27 cellular contexts compared by ENCODE assay signal in genomic region chr5:4480528-4481404, GRCh38.
DNase-seq lines count a peak whose midpoint lies in the region; ATAC-seq and TF ChIP-seq lines count a peak whose summit lies in the region.
"Had no signal": no experiment of that assay in that cellular context is flagged by ENCODE, and none has a peak within 500 bp of the region (broad histone marks: within the 10 kb centered on the region; RNA-seq: fewer than 3 reads in every experiment).

No MANE protein-coding gene starts in this region.

- intact Hi-C loops in activated CD4-positive, alpha-beta T cell treated with anti-CD3 and anti-CD28 coated beads, Interleukin-2, amount 10 ng/mL, durations not matched to agents 24 days and 14 days (cut with micrococcal nuclease), result no loop called here

- DNase-seq in DMS153 treated with DMSO at 0.1 percent for 48 hours (lab: John Stamatoyannopoulos, UW; ENCODE audit: unreplicated experiment), result peak; percentile 95
- peak; percentile 62 for DNase-seq in NCI-H2029 treated with DMSO at 0.1 percent for 48 hours (lab: John Stamatoyannopoulos, UW)
- peak; percentile 29 for DNase-seq in NCI-H82 treated with DMSO at 0.1 percent for 48 hours (lab: John Stamatoyannopoulos, UW; ENCODE audit: unreplicated experiment)
- no peak for DNase-seq in lung (ENCODE audit: low spot score)
- DNase-seq in activated CD4-positive, alpha-beta T cell treated with anti-CD3 and anti-CD28 coated beads, Interleukin-2, amount 10 ng/mL, durations not matched to agents 24 days and 14 days, result no peak
- no peak for DNase-seq in dermis blood vessel endothelial cell
- DNase-seq in DMS53 (lab: John Stamatoyannopoulos, UW), result no peak
- DNase-seq: activated CD4-positive, alpha-beta memory T cell treated with anti-CD3 and anti-CD28 coated beads for 36 hours; activated T-cell treated with anti-CD3 and anti-CD28 coated beads for 4 hours; Caco-2; endodermal cell; HFFc6; islet precursor cell; naive B cell; NCI-H2227 treated with DMSO at 0.1 percent for 48 hours; occipital lobe; right cardiac atrium; stimulated activated CD4-positive, alpha-beta T cell treated with anti-CD3 and anti-CD28 coated beads, Interleukin-12 subunit alpha, Interleukin-12 subunit beta, amount 100 ng/mL, for 4 hours; stomach had no signal

- H3K9me3 Mint-ChIP-seq in activated CD4-positive, alpha-beta T cell treated with anti-CD3 and anti-CD28 coated beads, Interleukin-2, amount 10 ng/mL, durations not matched to agents 24 days and 14 days, result peaks cover 10% of the 10 kb centered on the region
- H3K9me3 Mint-ChIP-seq: endodermal cell had no signal

- no peak overlapping the region for H3K27ac Mint-ChIP-seq in activated CD4-positive, alpha-beta T cell treated with anti-CD3 and anti-CD28 coated beads, Interleukin-2, amount 10 ng/mL, durations not matched to agents 24 days and 14 days
- H3K27ac Mint-ChIP-seq: activated CD4-positive, alpha-beta memory T cell treated with anti-CD3 and anti-CD28 coated beads for 36 hours; brain; endodermal cell; HFFc6; naive B cell; WTC11 had no signal

- H3K4me1 ChIP-seq in lung (ENCODE audit: control insufficient read depth in 2 of 2, insufficient read depth in 2 of 2, low read length in 2 of 2), result no peaks in the 10 kb centered on the region
- H3K4me1 ChIP-seq: A549, BLaER1, Caco-2, stomach, upper lobe of left lung had no signal

- no peaks in the 10 kb centered on the region for H3K36me3 Mint-ChIP-seq in activated CD4-positive, alpha-beta T cell treated with anti-CD3 and anti-CD28 coated beads, Interleukin-2, amount 10 ng/mL, durations not matched to agents 24 days and 14 days (ENCODE audit: low read depth)
- H3K36me3 Mint-ChIP-seq: activated CD4-positive, alpha-beta memory T cell treated with anti-CD3 and anti-CD28 coated beads for 36 hours; brain; naive B cell had no signal

- H3K27ac ChIP-seq in lung (ENCODE audit: low read depth in 1 of 2, low read length in 1 of 2), result no peak overlapping the region
- H3K27ac ChIP-seq: A549, BLaER1, RWPE1, stomach had no signal

- H3K36me3 ChIP-seq in lung (ENCODE audit: control insufficient read depth in 2 of 2, insufficient read depth in 2 of 2, low read length in 2 of 2), result no peaks in the 10 kb centered on the region
- H3K36me3 ChIP-seq: BLaER1, stomach, upper lobe of left lung had no signal

- ATAC-seq in lung (ENCODE audit: insufficient read depth, low FRiP score) (peak; percentile 34), GM21526 (IDR thresholded peaks at IDR 0.05; ENCODE audit: low FRiP score, unreplicated experiment) (no peak)
- ATAC-seq: A549, right cardiac atrium, SK-N-SH treated with all-trans-retinoic acid at 6 μM for 48 hours, WTC11 had no signal

- no peaks in the 10 kb centered on the region for H3K27me3 Mint-ChIP-seq in activated CD4-positive, alpha-beta T cell treated with anti-CD3 and anti-CD28 coated beads, Interleukin-2, amount 10 ng/mL, durations not matched to agents 24 days and 14 days
- H3K27me3 Mint-ChIP-seq: activated CD4-positive, alpha-beta memory T cell treated with anti-CD3 and anti-CD28 coated beads for 36 hours; naive B cell had no signal

- TF ChIP-seq CTCF in lung (IDR thresholded peaks at IDR 0.05; ENCODE audit: control extremely low read depth, extremely low read depth), result no peak

- WGBS in lung, 2 donors, result 56 to 71% methylated on average over 18 of the region's 18 CpGs

- H3K4me3 Mint-ChIP-seq in activated CD4-positive, alpha-beta T cell treated with anti-CD3 and anti-CD28 coated beads, Interleukin-2, amount 10 ng/mL, durations not matched to agents 24 days and 14 days, result no peak overlapping the region
- H3K4me3 Mint-ChIP-seq: activated CD4-positive, alpha-beta memory T cell treated with anti-CD3 and anti-CD28 coated beads for 36 hours; brain; endodermal cell; HFFc6; naive B cell; WTC11 had no signal

- no peak overlapping the region for H3K4me3 ChIP-seq in lung
- H3K4me3 ChIP-seq: A549, BLaER1, stomach, upper lobe of left lung had no signal

- H3K9me3 ChIP-seq in lung (ENCODE audit: control insufficient read depth in 2 of 2, insufficient read depth in 1 of 2, low read length in 1 of 2), result peaks cover 0 to 3% of the 10 kb centered on the region in 2 donors
- H3K9me3 ChIP-seq: A549, Caco-2, upper lobe of left lung had no signal

- H3K4me1 Mint-ChIP-seq in activated CD4-positive, alpha-beta T cell treated with anti-CD3 and anti-CD28 coated beads, Interleukin-2, amount 10 ng/mL, durations not matched to agents 24 days and 14 days, result no peaks in the 10 kb centered on the region
- H3K4me1 Mint-ChIP-seq: brain, naive B cell had no signal

- no peaks in the 10 kb centered on the region for H3K27me3 ChIP-seq in lung (ENCODE audit: control insufficient read depth, insufficient read depth)
- H3K27me3 ChIP-seq: BLaER1, stomach, upper lobe of left lung had no signal

Comparison
In these comparisons a context has a peak if more than half of its experiments do, and no peak if none do; other contexts are left out.
1. DNase-seq: peak in DMS153 treated with DMSO at 0.1 percent for 48 hours (single experiment), NCI-H2029 treated with DMSO at 0.1 percent for 48 hours (single experiment) and NCI-H82 treated with DMSO at 0.1 percent for 48 hours (single experiment); none in lung (single experiment), activated CD4-positive, alpha-beta T cell treated with anti-CD3 and anti-CD28 coated beads, Interleukin-2, amount 10 ng/mL, durations not matched to agents 24 days and 14 days (single experiment), dermis blood vessel endothelial cell (single experiment) and DMS53 (single experiment).